ENCODE assay signal across 14 cellular contexts in the genomic region with DNA sequence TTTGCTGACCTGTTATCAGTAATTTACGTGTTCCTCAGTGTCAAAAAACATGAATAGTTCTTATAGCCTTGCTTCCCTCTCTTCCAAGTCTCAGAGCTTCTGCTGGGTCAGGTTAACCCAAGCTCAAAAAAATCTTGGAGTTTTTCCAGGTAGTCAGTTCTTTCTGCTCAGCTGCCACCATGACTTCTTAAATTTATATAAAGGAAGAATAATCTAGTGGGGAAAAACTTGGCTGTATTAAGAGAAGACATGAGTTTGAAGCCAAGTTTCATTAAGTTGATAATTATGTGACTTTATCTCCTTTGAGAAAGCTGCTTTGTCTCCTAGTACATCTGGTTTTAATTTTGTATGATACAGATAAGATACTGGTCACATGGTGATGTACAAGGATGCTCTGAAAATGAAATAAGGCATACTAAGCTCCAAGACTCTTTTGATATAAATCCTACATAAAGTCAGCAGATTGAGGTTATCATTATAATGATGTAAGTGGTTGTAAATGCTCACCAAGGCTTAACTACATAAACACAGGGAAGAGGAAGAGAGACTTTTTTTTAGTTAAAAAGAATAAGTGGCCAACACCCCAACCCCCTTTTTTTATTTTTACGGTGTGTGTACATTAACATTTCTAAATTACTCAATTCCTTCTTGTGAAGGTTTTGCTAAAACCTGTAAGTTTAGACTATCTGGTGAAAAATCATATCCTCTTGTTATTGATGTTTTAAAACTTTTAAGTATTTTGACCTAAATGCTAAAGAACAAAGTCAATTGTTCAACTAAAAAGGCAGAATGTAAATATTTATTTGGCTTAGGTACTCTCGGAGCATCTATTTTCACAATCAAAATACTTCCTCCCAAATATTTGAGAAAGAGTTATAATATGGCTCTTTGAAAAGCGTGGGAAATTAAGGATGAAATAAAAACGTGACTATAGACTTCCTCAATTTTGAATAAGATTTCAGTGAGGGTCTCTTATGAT.
A peak's percentile ranks its signal among the peaks of the same experiment; 100 is the strongest.
DNase-seq lines count a peak whose midpoint lies in the region; ATAC-seq, FAIRE-seq and TF ChIP-seq lines count a peak whose summit lies in the region.
"Had no signal": no experiment of that assay in that cellular context is flagged by ENCODE, and none has a peak within 500 bp of the region (broad histone marks: within the 10 kb centered on the region; RNA-seq: fewer than 3 reads in every experiment).

No MANE protein-coding gene starts in this region.

- H3K4me1 ChIP-seq in A549: peaks cover 30% of the 10 kb centered on the region
- H3K4me1 ChIP-seq in thyroid gland: peaks cover 8 to 16% of the 10 kb centered on the region in 2 donors

- WGBS in A549 (ENCODE audit: missing lambda C conversion rate): 75% methylated on average over 5 of the region's 5 CpGs
- 69 to 74% methylated on average over 5 of the region's 5 CpGs for WGBS in thyroid gland, 2 donors

- no peak for ATAC-seq in A549
- ATAC-seq in HG02973 (IDR thresholded peaks at IDR 0.05; ENCODE audit: unreplicated experiment): no peak
- ATAC-seq in GM19351 (IDR thresholded peaks at IDR 0.05; ENCODE audit: unreplicated experiment): no peak

- no peak for TF ChIP-seq EP300 in A549 (IDR thresholded peaks at IDR 0.05)

- H3K9me3 Mint-ChIP-seq in activated CD4-positive, alpha-beta memory T cell treated with anti-CD3 and anti-CD28 coated beads, Interleukin-2, amount 10 ng/mL, durations not matched to agents 7 days and 5 days: no peaks in the 10 kb centered on the region
- H3K9me3 Mint-ChIP-seq in immature natural killer cell: no peaks in the 10 kb centered on the region
- H3K9me3 Mint-ChIP-seq: central memory CD8-positive, alpha-beta T cell had no signal

- no peaks in the 10 kb centered on the region for H3K36me3 ChIP-seq in thyroid gland
- H3K36me3 ChIP-seq: left lung had no signal

- TF ChIP-seq CTCF in A549 (IDR thresholded peaks at IDR 0.05) (no peak), thyroid gland (IDR thresholded peaks at IDR 0.05) (no peak)

- DNase-seq in A549 (ENCODE audit: low read depth in 1 of 2, low spot score in 1 of 2): no peak
- DNase-seq in DMS53 treated with DMSO at 0.1 percent for 48 hours (lab: John Stamatoyannopoulos, UW; ENCODE audit: unreplicated experiment): peak; percentile 67
- DNase-seq in activated CD4-positive, alpha-beta memory T cell treated with anti-CD3 and anti-CD28 coated beads, Interleukin-2, amount 10 ng/mL, durations not matched to agents 7 days and 5 days: no peak
- no peak for DNase-seq in immature natural killer cell
- DNase-seq in caudate nucleus (lab: John Stamatoyannopoulos, UW): no peak
- no peak for DNase-seq in thyroid gland
- DNase-seq: COR-L47, foreskin fibroblast, left lung, NCI-H1417 treated with DMSO at 0.1 percent for 48 hours, NCI-H69 had no signal

- peak overlapping the region; percentile 3 for H3K27ac Mint-ChIP-seq in activated CD4-positive, alpha-beta memory T cell treated with anti-CD3 and anti-CD28 coated beads, Interleukin-2, amount 10 ng/mL, durations not matched to agents 7 days and 5 days
- H3K27ac Mint-ChIP-seq in immature natural killer cell: peak overlapping the region in 4 of 6 donors; percentile 3 to 61 (median 46)

- TF ChIP-seq POLR2A in A549 (IDR thresholded peaks at IDR 0.05; ENCODE audit: low read length) (no peak), thyroid gland (IDR thresholded peaks at IDR 0.05) (no peak)

- intact Hi-C loops in thyroid gland (cut with DNase I): no loop called here

- POLR2A ChIA-PET in A549 (lab: Yijun Ruan, JAX): no interaction called here
- POLR2A ChIA-PET in activated CD4-positive, alpha-beta memory T cell treated with anti-CD3 and anti-CD28 coated beads, Interleukin-2, amount 10 ng/mL, durations not matched to agents 7 days and 5 days (lab: Charles Lee): interaction anchor here (0.7 to 5.0 kb wide), 8 partner anchors 12 to 187 kb away, joined by 3 to 29 read pairs (median 12); partner anchors contain the start of gene SLC38A1

- peaks cover 73% of the 10 kb centered on the region for H3K4me1 Mint-ChIP-seq in activated CD4-positive, alpha-beta memory T cell treated with anti-CD3 and anti-CD28 coated beads, Interleukin-2, amount 10 ng/mL, durations not matched to agents 7 days and 5 days
- H3K4me1 Mint-ChIP-seq in immature natural killer cell: peaks cover 70 to 75% of the 10 kb centered on the region in 2 donors

- peak overlapping the region; percentile 21; the same call in 2 of the 3 replicates for H3K4me2 ChIP-seq in A549

- no peaks in the 10 kb centered on the region for H3K9me3 ChIP-seq in A549
- H3K9me3 ChIP-seq in thyroid gland: no peaks in the 10 kb centered on the region
- H3K9me3 ChIP-seq: left lung had no signal

- no peak for TF ChIP-seq RAD21 in A549 (conservative IDR thresholded peaks at IDR 0.05 in 1 of 2, IDR thresholded peaks at IDR 0.05 in 1 of 2)

- no peak for FAIRE-seq in A549 (lab: Jason Lieb, UNC)

- no peaks in the 10 kb centered on the region for H3K27me3 ChIP-seq in thyroid gland
- H3K27me3 ChIP-seq: left lung had no signal

- no peak overlapping the region for H3K4me3 Mint-ChIP-seq in activated CD4-positive, alpha-beta memory T cell treated with anti-CD3 and anti-CD28 coated beads, Interleukin-2, amount 10 ng/mL, durations not matched to agents 7 days and 5 days
- peak overlapping the region in 3 of 5 donors; percentile 19 to 57 (median 53) for H3K4me3 Mint-ChIP-seq in immature natural killer cell

- H3K4me3 ChIP-seq in A549 (no peak overlapping the region), thyroid gland (replicated peaks in 1 of 3) (no peak overlapping the region)
- H3K4me3 ChIP-seq: left lung had no signal

- H3K36me3 Mint-ChIP-seq in activated CD4-positive, alpha-beta memory T cell treated with anti-CD3 and anti-CD28 coated beads, Interleukin-2, amount 10 ng/mL, durations not matched to agents 7 days and 5 days (ENCODE audit: low read depth): peaks cover 2% of the 10 kb centered on the region
- peaks cover 0 to 3% (median 0%) of the 10 kb centered on the region in 3 donors for H3K36me3 Mint-ChIP-seq in immature natural killer cell

- H3K27ac ChIP-seq in A549: peak overlapping the region; percentile 9 to 44; a peak in 4 of 6 replicates
- no peak overlapping the region for H3K27ac ChIP-seq in caudate nucleus (ENCODE audit: low read depth, low read length)
- H3K27ac ChIP-seq in thyroid gland: no peak overlapping the region

- H3K27me3 Mint-ChIP-seq in activated CD4-positive, alpha-beta memory T cell treated with anti-CD3 and anti-CD28 coated beads, Interleukin-2, amount 10 ng/mL, durations not matched to agents 7 days and 5 days: no peaks in the 10 kb centered on the region
- peaks cover 0 to 11% (median 1%) of the 10 kb centered on the region in 3 donors for H3K27me3 Mint-ChIP-seq in immature natural killer cell (ENCODE audit: low read depth in 3 of 3)
- H3K27me3 Mint-ChIP-seq: central memory CD8-positive, alpha-beta T cell had no signal

- CTCF ChIA-PET in A549 (lab: Yijun Ruan, JAX): interaction anchor here (1.6 to 1.8 kb wide), 2 partner anchors 14 to 17 kb away, joined by 5 read pairs; no protein-coding TSS in a partner anchor
- CTCF ChIA-PET in activated CD4-positive, alpha-beta memory T cell treated with anti-CD3 and anti-CD28 coated beads, Interleukin-2, amount 10 ng/mL, durations not matched to agents 7 days and 5 days (lab: Charles Lee): no interaction called here

TF ChIP-seq in A549, 52 proteins besides CTCF, POLR2A, EP300 and RAD21:
- TF ChIP-seq, protein P1, sequence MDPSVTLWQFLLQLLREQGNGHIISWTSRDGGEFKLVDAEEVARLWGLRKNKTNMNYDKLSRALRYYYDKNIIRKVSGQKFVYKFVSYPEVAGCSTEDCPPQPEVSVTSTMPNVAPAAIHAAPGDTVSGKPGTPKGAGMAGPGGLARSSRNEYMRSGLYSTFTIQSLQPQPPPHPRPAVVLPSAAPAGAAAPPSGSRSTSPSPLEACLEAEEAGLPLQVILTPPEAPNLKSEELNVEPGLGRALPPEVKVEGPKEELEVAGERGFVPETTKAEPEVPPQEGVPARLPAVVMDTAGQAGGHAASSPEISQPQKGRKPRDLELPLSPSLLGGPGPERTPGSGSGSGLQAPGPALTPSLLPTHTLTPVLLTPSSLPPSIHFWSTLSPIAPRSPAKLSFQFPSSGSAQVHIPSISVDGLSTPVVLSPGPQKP (IDR thresholded peaks at IDR 0.05; ENCODE audit: low read depth, low read length): no peak
- no peak for TF ChIP-seq GATA3 (IDR thresholded peaks at IDR 0.05; ENCODE audit: borderline replicate concordance)
- TF ChIP-seq SMC3 (IDR thresholded peaks at IDR 0.05): no peak
- no peak for TF ChIP-seq TFCP2L1 (CRISPR knock-in tag; IDR thresholded peaks at IDR 0.05)
- no peak for TF ChIP-seq FOSB (CRISPR knock-in tag; IDR thresholded peaks at IDR 0.05)
- TF ChIP-seq HOXB13 (CRISPR knock-in tag; IDR thresholded peaks at IDR 0.05; ENCODE audit: low read depth): no peak
- TF ChIP-seq NR3C1 (IDR thresholded peaks at IDR 0.05): no peak
- TF ChIP-seq FOSL2 (IDR thresholded peaks at IDR 0.05): no peak
- no peak for TF ChIP-seq FOSL2 (CRISPR knock-in tag; IDR thresholded peaks at IDR 0.05)
- no peak for TF ChIP-seq JUNB (IDR thresholded peaks at IDR 0.05)
- no peak for TF ChIP-seq BHLHE40 (IDR thresholded peaks at IDR 0.05; ENCODE audit: low read depth, low read length)

Comparison
In these comparisons a context has a peak if more than half of its experiments do, and no peak if none do; other contexts are left out.
1. H3K27ac ChIP-seq: peak in A549 (2 of 2); none in caudate nucleus (single experiment) and thyroid gland (0 of 3).